ENCODE assay signal across 15 cellular contexts in the genomic region with DNA sequence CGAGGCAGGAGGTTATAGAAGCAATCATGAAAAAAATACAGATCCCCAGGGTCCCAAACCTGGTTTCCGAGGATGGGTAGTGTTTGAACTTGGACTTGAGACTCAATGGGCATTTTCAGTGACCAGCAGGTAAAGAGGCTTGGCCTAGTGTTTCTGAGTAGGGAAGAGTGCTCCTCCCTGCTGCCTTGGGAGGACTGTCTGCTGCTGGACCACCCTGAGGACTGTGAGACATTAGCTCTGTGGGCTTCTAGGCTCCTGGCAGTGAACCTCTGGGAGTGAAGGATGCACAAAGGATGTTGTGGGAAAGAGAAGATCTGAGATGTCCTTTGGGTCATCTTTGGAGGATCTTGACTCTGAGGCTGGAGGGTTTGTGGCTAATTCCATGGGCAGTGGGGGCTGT.
"Had no signal": no experiment of that assay in that cellular context is flagged by ENCODE, and none has a peak within 500 bp of the region (broad histone marks: within the 10 kb centered on the region; RNA-seq: fewer than 3 reads in every experiment).

No MANE protein-coding gene starts in this region.

- H3K27me3 Mint-ChIP-seq: activated CD4-positive, alpha-beta T cell treated with anti-CD3 and anti-CD28 coated beads for 36 hours; brain had no signal

- H3K4me3 Mint-ChIP-seq: activated CD4-positive, alpha-beta T cell treated with anti-CD3 and anti-CD28 coated beads for 36 hours; activated CD8-positive, alpha-beta T cell treated with anti-CD3 and anti-CD28 coated beads, Interleukin-2, amount 10 ng/mL, durations not matched to agents 7 days and 5 days; brain; neural crest cell had no signal

- ATAC-seq: activated CD4-positive, alpha-beta T cell treated with anti-CD3 and anti-CD28 coated beads for 36 hours; activated CD8-positive, alpha-beta T cell treated with anti-CD3 and anti-CD28 coated beads, Interleukin-2, amount 10 ng/mL, durations not matched to agents 7 days and 5 days; stimulated activated naive CD8-positive, alpha-beta T cell treated with anti-CD3 and anti-CD28 coated beads, Interleukin-15, Interleukin-2, amounts not matched to agents 100 U/mL and 50 U/mL, for 24 hours had no signal

- H3K9me3 ChIP-seq: right atrium auricular region, thoracic aorta, vagina had no signal

- H3K27ac Mint-ChIP-seq: activated CD4-positive, alpha-beta T cell treated with anti-CD3 and anti-CD28 coated beads for 36 hours; activated CD8-positive, alpha-beta T cell treated with anti-CD3 and anti-CD28 coated beads, Interleukin-2, amount 10 ng/mL, durations not matched to agents 7 days and 5 days had no signal

- H3K4me3 ChIP-seq: right atrium auricular region, SK-N-MC, vagina had no signal

- H3K36me3 ChIP-seq: right atrium auricular region, thoracic aorta, vagina, WERI-Rb-1 had no signal

- DNase-seq: activated CD4-positive, alpha-beta T cell treated with anti-CD3 and anti-CD28 coated beads for 36 hours; activated CD8-positive, alpha-beta memory T cell treated with anti-CD3 and anti-CD28 coated beads, Interleukin-2, amount 50 U/mL, for 48 hours; activated CD8-positive, alpha-beta T cell treated with anti-CD3 and anti-CD28 coated beads, Interleukin-2, amount 10 ng/mL, durations not matched to agents 7 days and 5 days; activated naive CD4-positive, alpha-beta T cell; stimulated activated CD4-positive, alpha-beta T cell treated with anti-CD3 and anti-CD28 coated beads, Interleukin-4, amount 100 ng/mL, for 1 hour; stimulated activated CD8-positive, alpha-beta memory T cell treated with anti-CD3 and anti-CD28 coated beads, Interleukin-4, amount 100 ng/mL, for 48 hours; stimulated activated naive CD8-positive, alpha-beta T cell treated with anti-CD3 and anti-CD28 coated beads, Interleukin-15, Interleukin-2, amounts not matched to agents 100 U/mL and 50 U/mL, for 24 hours; T-helper 1 cell; WERI-Rb-1 had no signal

- H3K27ac ChIP-seq: SK-N-MC, vagina, WERI-Rb-1 had no signal

- H3K27me3 ChIP-seq: right atrium auricular region, vagina had no signal

- H3K4me1 ChIP-seq: vagina had no signal
